10 cellular contexts compared by ENCODE assay signal in genomic region chr7:17253885-17254284, GRCh38.
"Had no signal": no experiment of that assay in that cellular context is flagged by ENCODE, and none has a peak within 500 bp of the region (broad histone marks: within the 10 kb centered on the region; RNA-seq: fewer than 3 reads in every experiment).

No MANE protein-coding gene starts in this region.

- H3K4me3 ChIP-seq: GM23248, HAP-1 had no signal

- FAIRE-seq: HTR-8/SVneo had no signal

- H3K36me3 ChIP-seq: HAP-1 had no signal

- H3K9ac ChIP-seq: GM23248, KMS-11 had no signal

- DNase-seq: GM23248, GOT3, H7, HFFc6, Karpas-422, KBM-7 had no signal

- H3K27ac ChIP-seq: GM23248, KMS-11 had no signal

- H3K9me3 ChIP-seq: HAP-1 had no signal

- H3K4me2 ChIP-seq: KMS-11 had no signal

- H2AFZ ChIP-seq: GM23248 had no signal

- H3K4me1 ChIP-seq: HAP-1 had no signal

- ATAC-seq: HCT116 had no signal
